In the genomic region with DNA sequence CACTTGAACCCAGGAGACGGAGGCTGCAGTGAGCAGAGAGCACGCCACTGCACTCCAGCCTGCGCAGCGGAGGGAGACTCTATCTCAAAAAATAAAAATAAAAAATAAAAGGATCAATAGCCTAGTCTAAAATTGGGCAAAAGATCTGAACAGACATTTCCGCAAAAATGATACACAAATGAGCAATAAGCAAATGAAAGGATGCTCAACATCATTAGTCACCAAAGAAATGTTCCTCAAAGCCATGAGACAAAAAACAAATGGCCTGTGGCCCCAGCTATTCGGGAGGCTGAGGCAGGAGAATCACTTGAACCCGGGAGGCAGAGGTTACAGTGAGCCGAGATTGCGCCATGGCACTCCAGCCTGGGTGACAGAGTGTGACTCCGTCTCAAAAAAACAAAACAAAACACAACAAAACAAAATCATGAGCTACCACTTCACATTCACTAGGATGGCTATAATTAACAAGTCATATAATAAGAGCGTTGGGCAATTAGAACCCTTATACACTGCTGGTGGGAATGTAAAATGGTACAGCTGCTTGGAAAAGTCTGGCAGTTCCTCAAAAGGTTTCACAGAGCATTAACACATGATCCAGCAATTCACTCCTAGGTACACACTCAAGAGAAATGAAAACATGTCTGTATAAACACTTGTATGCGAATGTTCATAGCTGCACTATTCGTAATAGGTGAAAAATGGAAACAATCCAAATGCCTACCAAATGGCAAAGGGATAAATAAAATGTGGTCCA, we compare ENCODE assay signal across 1 cellular context.
TF ChIP-seq lines count a peak whose summit lies in the region.

No MANE protein-coding gene starts in this region.

TF ChIP-seq in IMR-90, 13 proteins besides CTCF, POLR2A, EP300 and RAD21:
- TF ChIP-seq NFE2L2 (IDR thresholded peaks at IDR 0.05; ENCODE audit: low read depth, low read length), result no peak
- no peak for TF ChIP-seq RCOR1 (IDR thresholded peaks at IDR 0.05; ENCODE audit: insufficient replicate concordance, low read length)
- no peak for TF ChIP-seq SMC3 (IDR thresholded peaks at IDR 0.05; ENCODE audit: low read depth, low read length)
